ENCODE assay signal across 12 cellular contexts in genomic region chr15:31457631-31458526, GRCh38.
A peak's percentile ranks its signal among the peaks of the same experiment; 100 is the strongest.
DNase-seq lines count a peak whose midpoint lies in the region; ATAC-seq, FAIRE-seq and TF ChIP-seq lines count a peak whose summit lies in the region.
"Had no signal": no experiment of that assay in that cellular context is flagged by ENCODE, and none has a peak within 500 bp of the region (broad histone marks: within the 10 kb centered on the region; RNA-seq: fewer than 3 reads in every experiment).

No MANE protein-coding gene starts in this region.

- no peak overlapping the region for H3K9ac ChIP-seq in GM12878 (ENCODE audit: control insufficient read depth, insufficient read depth, low read length)

- no peak for ATAC-seq in natural killer cell treated with Interleukin-12 subunit alpha and Interleukin-12 subunit beta and Interleukin-15 and Interleukin-18, amount 100 ng/mL, for 72 hours
- ATAC-seq in natural killer cell (no peak), GM12878 (no peak)
- no peak for ATAC-seq in naive thymus-derived CD4-positive, alpha-beta T cell

- H3K27me3 ChIP-seq in GM12878 (replicated peaks in 1 of 2; ENCODE audit: control insufficient read depth in 2 of 2, insufficient read depth in 2 of 2, low read length in 1 of 2), result no peaks in the 10 kb centered on the region
- no peaks in the 10 kb centered on the region for H3K27me3 ChIP-seq in naive thymus-derived CD4-positive, alpha-beta T cell (ENCODE audit: control insufficient read depth in 2 of 2, insufficient read depth in 2 of 2, low read length in 2 of 2)

- no peak overlapping the region for H3K4me3 Mint-ChIP-seq in natural killer cell treated with Interleukin-12 subunit alpha and Interleukin-12 subunit beta and Interleukin-15 and Interleukin-18, amount 100 ng/mL, for 72 hours
- no peak overlapping the region for H3K4me3 Mint-ChIP-seq in natural killer cell
- H3K4me3 Mint-ChIP-seq in T-helper 2 cell treated with Interferon-gamma antibody and Interleukin-4, amounts not matched to agents 5 μg/mL and 100 μg/mL, for 36 hours, result no peak overlapping the region
- H3K4me3 Mint-ChIP-seq in naive thymus-derived CD4-positive, alpha-beta T cell, result no peak overlapping the region
- H3K4me3 Mint-ChIP-seq: activated CD8-positive, alpha-beta T cell treated with anti-CD3 and anti-CD28 coated beads for 36 hours had no signal

- TF ChIP-seq POLR2A in GM12878 (IDR thresholded peaks at IDR 0.05; ENCODE audit: low read depth, low read length), result no peak

- peaks cover 24 to 45% of the 10 kb centered on the region in 2 donors for H3K4me1 Mint-ChIP-seq in natural killer cell treated with Interleukin-12 subunit alpha and Interleukin-12 subunit beta and Interleukin-15 and Interleukin-18, amount 100 ng/mL, for 72 hours (ENCODE audit: low read depth in 2 of 2)
- H3K4me1 Mint-ChIP-seq in natural killer cell, result peaks cover 16 to 17% of the 10 kb centered on the region in 2 donors
- peaks cover 18% of the 10 kb centered on the region for H3K4me1 Mint-ChIP-seq in T-helper 2 cell treated with Interferon-gamma antibody and Interleukin-4, amounts not matched to agents 5 μg/mL and 100 μg/mL, for 36 hours (ENCODE audit: low read depth)
- H3K4me1 Mint-ChIP-seq in naive thymus-derived CD4-positive, alpha-beta T cell, result peaks cover 5 to 33% (median 28%) of the 10 kb centered on the region in 7 donors

- H3K36me3 ChIP-seq in GM12878 (ENCODE audit: control insufficient read depth in 2 of 2, insufficient read depth in 2 of 2, low read length in 1 of 2), result no peaks in the 10 kb centered on the region
- H3K36me3 ChIP-seq in naive thymus-derived CD4-positive, alpha-beta T cell (ENCODE audit: control insufficient read depth in 2 of 3, insufficient read depth in 3 of 3, low read length in 3 of 3), result no peaks in the 10 kb centered on the region

- RAD21 ChIA-PET in GM12878 (lab: Charles Lee; ENCODE audit: unreplicated experiment), result interaction anchor here (1.1 to 6.2 kb wide), 6 partner anchors 16 to 243 kb away, joined by 3 to 72 read pairs (median 17); no protein-coding TSS in a partner anchor

- FAIRE-seq in GM12878 (lab: Jason Lieb, UNC), result no peak
- FAIRE-seq: islet of Langerhans had no signal

- H3K27me3 Mint-ChIP-seq in natural killer cell treated with Interleukin-12 subunit alpha and Interleukin-12 subunit beta and Interleukin-15 and Interleukin-18, amount 100 ng/mL, for 72 hours, result no peaks in the 10 kb centered on the region
- no peaks in the 10 kb centered on the region for H3K27me3 Mint-ChIP-seq in natural killer cell (ENCODE audit: low read depth in 2 of 2)
- no peaks in the 10 kb centered on the region for H3K27me3 Mint-ChIP-seq in T-helper 2 cell treated with Interferon-gamma antibody and Interleukin-4, amounts not matched to agents 5 μg/mL and 100 μg/mL, for 36 hours (ENCODE audit: low read depth)
- H3K27me3 Mint-ChIP-seq in naive thymus-derived CD4-positive, alpha-beta T cell, result no peaks in the 10 kb centered on the region
- H3K27me3 Mint-ChIP-seq: activated CD8-positive, alpha-beta T cell treated with anti-CD3 and anti-CD28 coated beads for 36 hours had no signal

- no peak for TF ChIP-seq EP300 in GM12878 (IDR thresholded peaks at IDR 0.05; ENCODE audit: borderline replicate concordance in 1 of 2, control insufficient read depth in 1 of 2, low read depth in 2 of 2, low read length in 2 of 2)

- DNase-seq in natural killer cell treated with Interleukin-12 subunit alpha and Interleukin-12 subunit beta and Interleukin-15 and Interleukin-18, amount 100 ng/mL, for 72 hours (ENCODE audit: low spot score), result peak; percentile 50
- no peak for DNase-seq in natural killer cell
- DNase-seq in GM12878 (ENCODE audit: low read depth, low spot score), result no peak
- peak; percentile 72 for DNase-seq in islet precursor cell
- no peak for DNase-seq in T-helper 2 cell treated with Interferon-gamma antibody and Interleukin-4, amounts not matched to agents 5 μg/mL and 100 μg/mL, for 36 hours (ENCODE audit: low spot score)
- DNase-seq in T-helper 2 cell, result no peak
- no peak for DNase-seq in naive thymus-derived CD4-positive, alpha-beta T cell
- no peak for DNase-seq in NCI-H510A treated with DMSO at 0.1 percent for 48 hours (lab: John Stamatoyannopoulos, UW)
- DNase-seq: activated CD8-positive, alpha-beta T cell treated with anti-CD3 and anti-CD28 coated beads for 36 hours; NK-92 treated with Interleukin-12 subunit alpha and Interleukin-12 subunit beta, amount 100 ng/mL, for 24 hours; stimulated activated naive CD4-positive, alpha-beta T cell had no signal

- no peaks in the 10 kb centered on the region for H3K79me2 ChIP-seq in GM12878 (ENCODE audit: control insufficient read depth, insufficient read depth, low read length)

- H3K9me3 ChIP-seq in GM12878 (replicated peaks; ENCODE audit: control insufficient read depth, insufficient read depth, low read length), result no peaks in the 10 kb centered on the region; the same call in 2 of the 3 replicates
- H3K9me3 ChIP-seq in naive thymus-derived CD4-positive, alpha-beta T cell (ENCODE audit: control insufficient read depth in 2 of 3, low read length in 3 of 3), result no peaks in the 10 kb centered on the region

- H3K36me3 Mint-ChIP-seq in natural killer cell treated with Interleukin-12 subunit alpha and Interleukin-12 subunit beta and Interleukin-15 and Interleukin-18, amount 100 ng/mL, for 72 hours, result peaks cover 6% of the 10 kb centered on the region
- peaks cover 9% of the 10 kb centered on the region for H3K36me3 Mint-ChIP-seq in natural killer cell
- peaks cover 7% of the 10 kb centered on the region for H3K36me3 Mint-ChIP-seq in T-helper 2 cell treated with Interferon-gamma antibody and Interleukin-4, amounts not matched to agents 5 μg/mL and 100 μg/mL, for 36 hours (ENCODE audit: low read depth)
- peaks cover 0 to 22% (median 7%) of the 10 kb centered on the region in 5 donors for H3K36me3 Mint-ChIP-seq in naive thymus-derived CD4-positive, alpha-beta T cell

- H3K27ac Mint-ChIP-seq in natural killer cell treated with Interleukin-12 subunit alpha and Interleukin-12 subunit beta and Interleukin-15 and Interleukin-18, amount 100 ng/mL, for 72 hours, result peak overlapping the region in 1 of 2 donors; percentile 81
- no peak overlapping the region for H3K27ac Mint-ChIP-seq in natural killer cell
- H3K27ac Mint-ChIP-seq in T-helper 2 cell treated with Interferon-gamma antibody and Interleukin-4, amounts not matched to agents 5 μg/mL and 100 μg/mL, for 36 hours, result no peak overlapping the region
- H3K27ac Mint-ChIP-seq in naive thymus-derived CD4-positive, alpha-beta T cell, result peak overlapping the region in 3 of 9 donors; percentile 4 to 82 (median 70)

- H3K9me3 Mint-ChIP-seq in natural killer cell treated with Interleukin-12 subunit alpha and Interleukin-12 subunit beta and Interleukin-15 and Interleukin-18, amount 100 ng/mL, for 72 hours, result peaks cover 4% of the 10 kb centered on the region
- H3K9me3 Mint-ChIP-seq in natural killer cell, result peaks cover 5% of the 10 kb centered on the region in 2 donors
- H3K9me3 Mint-ChIP-seq in T-helper 2 cell treated with Interferon-gamma antibody and Interleukin-4, amounts not matched to agents 5 μg/mL and 100 μg/mL, for 36 hours, result peaks cover 12% of the 10 kb centered on the region
- H3K9me3 Mint-ChIP-seq in naive thymus-derived CD4-positive, alpha-beta T cell, result peaks cover 3 to 15% (median 8%) of the 10 kb centered on the region in 11 donors

- no peak for TF ChIP-seq RAD21 in GM12878 (IDR thresholded peaks at IDR 0.05; ENCODE audit: insufficient read depth, low read depth, low read length)

- H3K4me1 ChIP-seq in GM12878 (ENCODE audit: control insufficient read depth, insufficient read depth, low read length), result peaks cover 22% of the 10 kb centered on the region
- H3K4me1 ChIP-seq in naive thymus-derived CD4-positive, alpha-beta T cell (ENCODE audit: control insufficient read depth in 2 of 2, insufficient read depth in 2 of 2, low read length in 2 of 2), result peaks cover 0 to 8% of the 10 kb centered on the region in 2 donors

- H2AFZ ChIP-seq in GM12878 (ENCODE audit: control insufficient read depth, low read depth, low read length), result no peak overlapping the region

- TF ChIP-seq CTCF in natural killer cell (IDR thresholded peaks at IDR 0.05), result no peak
- TF ChIP-seq CTCF in GM12878 (IDR thresholded peaks at IDR 0.05 in 2 of 3, conservative IDR thresholded peaks at IDR 0.05 in 1 of 3; ENCODE audit: control insufficient read depth in 2 of 3, extremely low read depth in 1 of 3, insufficient read depth in 1 of 3, low read depth in 3 of 3, low read length in 3 of 3), result no peak

- POLR2A ChIA-PET in GM12878 (lab: Charles Lee), result interaction anchor here (1.2 to 4.1 kb wide), 2 partner anchors 12 to 22 kb away, joined by 4 to 32 read pairs; no protein-coding TSS in a partner anchor
- POLR2A ChIA-PET in naive thymus-derived CD4-positive, alpha-beta T cell (lab: Charles Lee), result interaction anchor here (0.5 to 5.2 kb wide), 4 partner anchors 11 to 280 kb away, joined by 3 to 17 read pairs (median 4); no protein-coding TSS in a partner anchor

- CTCF ChIA-PET in GM12878 (lab: Yijun Ruan, JAX), result interaction anchor here (1.0 to 4.6 kb wide), 5 partner anchors 18 to 257 kb away, joined by 3 to 46 read pairs (median 17); no protein-coding TSS in a partner anchor
- CTCF ChIA-PET in naive thymus-derived CD4-positive, alpha-beta T cell (lab: Charles Lee), result interaction anchor here (1.2 kb wide), 1 partner anchor 18 kb away, joined by 3 read pairs; no protein-coding TSS in a partner anchor

- in situ Hi-C loops in GM12878 (cut with MboI), result no loop called here

- no TSS peak for BruUV-seq in GM12878 (replicated peaks; lab: Mats Ljungman, UMichigan)

- 41% methylated on average over 11 of the region's 11 CpGs for WGBS in GM12878 (ENCODE audit: insufficient coverage, insufficient replicate concordance, low lambda C conversion rate, missing lambda C conversion rate)

- H4K20me1 ChIP-seq in GM12878 (ENCODE audit: control insufficient read depth, insufficient read depth), result no peaks in the 10 kb centered on the region

- H3K4me2 ChIP-seq in GM12878 (ENCODE audit: control insufficient read depth, insufficient read depth), result no peak overlapping the region

- SMC1A ChIA-PET in GM12878 (lab: Charles Lee; ENCODE audit: uncharacterized antibody, unreplicated experiment), result interaction anchor here (0.9 to 4.3 kb wide), 10 partner anchors 9 to 456 kb away, joined by 3 to 39 read pairs (median 6); no protein-coding TSS in a partner anchor

- no peak overlapping the region for H3K4me3 ChIP-seq in GM12878
- H3K4me3 ChIP-seq in naive thymus-derived CD4-positive, alpha-beta T cell (ENCODE audit: low read length), result no peak overlapping the region

- intact Hi-C loops in natural killer cell (cut with micrococcal nuclease), result no loop called here
- intact Hi-C loops in GM12878 (cut with micrococcal nuclease; ENCODE audit: unreplicated experiment), result no loop called here
- intact Hi-C loops in naive thymus-derived CD4-positive, alpha-beta T cell (cut with micrococcal nuclease), result loop anchor here in 1 of 2 donors (2.0 kb wide), 1 partner anchor 27 kb away; no protein-coding TSS in a partner anchor

- no peak overlapping the region for H3K27ac ChIP-seq in GM12878 (ENCODE audit: control insufficient read depth, insufficient read depth)
- no peak overlapping the region for H3K27ac ChIP-seq in naive thymus-derived CD4-positive, alpha-beta T cell (ENCODE audit: low read depth, low read length)

TF ChIP-seq in GM12878, 131 proteins besides CTCF, POLR2A, EP300 and RAD21 (continues in another document):
- peak; percentile 76; the same call in 1 of the 2 replicates for TF ChIP-seq TCF12 (IDR thresholded peaks at IDR 0.05; ENCODE audit: low read depth, low read length)
- peak; percentile 54; the same call in 1 of the 2 replicates for TF ChIP-seq EED (IDR thresholded peaks at IDR 0.05; ENCODE audit: low read depth)

Comparison
In these comparisons a context has a peak if more than half of its experiments do, and no peak if none do; other contexts are left out.
1. DNase-seq: peak in natural killer cell treated with Interleukin-12 subunit alpha and Interleukin-12 subunit beta and Interleukin-15 and Interleukin-18, amount 100 ng/mL, for 72 hours (single experiment) and islet precursor cell (single experiment); none in natural killer cell (single experiment), GM12878 (single experiment), T-helper 2 cell treated with Interferon-gamma antibody and Interleukin-4, amounts not matched to agents 5 μg/mL and 100 μg/mL, for 36 hours (single experiment), T-helper 2 cell (0 of 5), naive thymus-derived CD4-positive, alpha-beta T cell (0 of 9) and NCI-H510A treated with DMSO at 0.1 percent for 48 hours (single experiment).